In the genomic region with DNA sequence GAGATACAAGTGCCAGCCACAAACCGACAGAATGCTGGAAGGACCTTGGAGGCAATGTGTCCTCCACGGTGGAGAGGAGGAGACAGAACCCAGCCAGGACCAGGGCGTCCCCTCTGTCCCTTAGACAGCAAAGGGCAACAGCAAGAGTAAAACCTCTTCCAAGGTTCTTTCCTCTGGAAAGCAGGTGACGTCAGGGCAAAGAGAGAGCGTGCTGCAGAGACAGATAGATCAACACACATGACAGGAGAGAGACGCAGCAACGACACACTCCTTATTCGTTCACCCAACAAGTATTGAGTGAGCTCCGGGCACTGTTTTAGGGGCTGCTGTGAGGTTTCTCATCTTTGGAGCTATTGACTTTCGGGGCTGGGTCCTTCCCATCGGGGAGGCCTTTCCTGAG, we compare ENCODE assay signal across 26 cellular contexts. TPM values are rescaled to one million over a fixed set of nuclear protein-coding genes. Genes with fewer than 3 reads are reported as not detected.
"Had no signal": no experiment of that assay in that cellular context is flagged by ENCODE, and none has a peak within 500 bp of the region (broad histone marks: within the 10 kb centered on the region; RNA-seq: fewer than 3 reads in every experiment).

No MANE protein-coding gene starts in this region.

- H3K4me3 Mint-ChIP-seq: activated B cell treated with CpG ODN at 0.5 μM for 24 hours; activated naive CD8-positive, alpha-beta T cell; activated T-cell treated with anti-CD3 and anti-CD28 coated beads, Interleukin-2, amount 50 U/mL, for 4 hours; central memory CD8-positive, alpha-beta T cell; immature natural killer cell; mesothelial cell of epicardium; naive thymus-derived CD8-positive, alpha-beta T cell; stimulated activated naive CD8-positive, alpha-beta T cell treated with anti-CD3 and anti-CD28 coated beads, Interleukin-15, Interleukin-2, amounts not matched to agents 100 ng/mL and 50 ng/mL, for 24 hours had no signal

- H3K36me3 Mint-ChIP-seq: activated naive CD8-positive, alpha-beta T cell; immature natural killer cell; mesothelial cell of epicardium; naive thymus-derived CD8-positive, alpha-beta T cell had no signal

- H3K27me3 Mint-ChIP-seq: stimulated activated naive CD8-positive, alpha-beta T cell treated with anti-CD3 and anti-CD28 coated beads, Interleukin-15, Interleukin-2, amounts not matched to agents 100 ng/mL and 50 ng/mL, for 24 hours had no signal

- DNase-seq: activated B cell treated with CpG ODN at 0.5 μM for 24 hours; activated CD4-positive, alpha-beta T cell treated with anti-CD3 and anti-CD28 coated beads for 4 hours; activated CD4-positive, alpha-beta T cell treated with anti-CD3 and anti-CD28 coated beads, Interleukin-2, amount 50 U/mL, for 48 hours; activated CD8-positive, alpha-beta memory T cell treated with anti-CD3 and anti-CD28 coated beads, Interleukin-2, amount 50 U/mL, for 48 hours; activated naive CD4-positive, alpha-beta T cell; activated T-cell treated with anti-CD3 and anti-CD28 coated beads, Interleukin-2, amount 50 U/mL, for 4 hours; effector memory CD4-positive, alpha-beta T cell; foreskin keratinocyte; immature natural killer cell; kidney glomerular epithelial cell; left ventricle myocardium superior; mammary epithelial cell; naive thymus-derived CD8-positive, alpha-beta T cell; ovary; psoas muscle; right cardiac atrium; stimulated activated CD4-positive, alpha-beta T cell treated with anti-CD3 and anti-CD28 coated beads, Interleukin-4, amount 100 ng/mL, for 4 hours; substantia nigra; thyroid gland; upper lobe of right lung had no signal

- ATAC-seq: activated T-cell treated with anti-CD3 and anti-CD28 coated beads, Interleukin-2, amount 50 U/mL, for 4 hours; foreskin keratinocyte; left ventricle myocardium superior; naive thymus-derived CD8-positive, alpha-beta T cell; psoas muscle; right cardiac atrium; upper lobe of right lung had no signal

- H3K9me3 Mint-ChIP-seq: activated B cell treated with CpG ODN at 0.5 μM for 24 hours; activated T-cell treated with anti-CD3 and anti-CD28 coated beads, Interleukin-2, amount 50 U/mL, for 4 hours; activated T-helper 2 cell treated with anti-CD3 and anti-CD28 coated beads, Interferon-gamma antibody, Interleukin-2, Interleukin-4, amounts not matched to agents 10 μg/mL and 5 μg/mL and 100 μg/mL, durations not matched to agents 14 hours and 24 hours and 36 hours; central memory CD8-positive, alpha-beta T cell; mesothelial cell of epicardium; stimulated activated naive CD8-positive, alpha-beta T cell treated with anti-CD3 and anti-CD28 coated beads, Interleukin-15, Interleukin-2, amounts not matched to agents 100 ng/mL and 50 ng/mL, for 24 hours had no signal

- H3K27ac Mint-ChIP-seq: activated B cell treated with CpG ODN at 0.5 μM for 24 hours; activated naive CD8-positive, alpha-beta T cell; activated T-helper 2 cell treated with anti-CD3 and anti-CD28 coated beads, Interferon-gamma antibody, Interleukin-2, Interleukin-4, amounts not matched to agents 10 μg/mL and 5 μg/mL and 100 μg/mL, durations not matched to agents 14 hours and 24 hours and 36 hours; immature natural killer cell; mesothelial cell of epicardium; naive thymus-derived CD8-positive, alpha-beta T cell; stimulated activated naive CD8-positive, alpha-beta T cell treated with anti-CD3 and anti-CD28 coated beads, Interleukin-15, Interleukin-2, amounts not matched to agents 100 ng/mL and 50 ng/mL, for 24 hours had no signal

- H3K4me1 Mint-ChIP-seq: mesothelial cell of epicardium had no signal

RNA-seq across cellular contexts. Expression of gene GALP, which starts 1.3 kb away (rescaled TPM):
- polyA plus RNA-seq: esophagus; foreskin keratinocyte; immature natural killer cell; mammary epithelial cell; naive thymus-derived CD8-positive, alpha-beta T cell; ovary; psoas muscle; right cardiac atrium had no signal

RNA-seq across cellular contexts. Expression of gene ZSCAN5B, which starts 23.0 kb away (rescaled TPM):
- polyA plus RNA-seq: immature natural killer cell; mammary epithelial cell; naive thymus-derived CD8-positive, alpha-beta T cell; ovary; right cardiac atrium had no signal

RNA-seq across cellular contexts. Expression of gene ZSCAN5C, which starts 27.5 kb away (rescaled TPM):
- polyA plus RNA-seq: esophagus; foreskin keratinocyte; immature natural killer cell; mammary epithelial cell; naive thymus-derived CD8-positive, alpha-beta T cell; ovary; psoas muscle; right cardiac atrium had no signal
